In genomic region chr7:22413211-22413610, GRCh38 we compare ENCODE assay signal across 25 cellular contexts.
"Had no signal": no experiment of that assay in that cellular context is flagged by ENCODE, and none has a peak within 500 bp of the region (broad histone marks: within the 10 kb centered on the region; RNA-seq: fewer than 3 reads in every experiment).

No MANE protein-coding gene starts in this region.

- H3K27me3 ChIP-seq: colonic mucosa, esophagus squamous epithelium, gastrocnemius medialis, heart right ventricle, left lung had no signal

- DNase-seq: colonic mucosa; cortex of kidney; effector CD8-positive, alpha-beta T cell; effector memory CD8-positive, alpha-beta T cell; endodermal cell; erythroblast; esophagus squamous epithelium; foreskin fibroblast; foreskin melanocyte; gastrocnemius medialis; glutamatergic neuron; head of caudate nucleus; heart right ventricle; hippocampal formation; left cardiac atrium; left lung; left ventricle myocardium superior; lower lobe of right lung; mesenchymal stem cell; naive thymus-derived CD4-positive, alpha-beta T cell had no signal

- H3K4me3 ChIP-seq: colonic mucosa, esophagus squamous epithelium, gastrocnemius medialis, heart right ventricle, left lung, lower lobe of right lung had no signal

- H3K36me3 ChIP-seq: colonic mucosa, esophagus squamous epithelium, gastrocnemius medialis, heart right ventricle, left lung, lower lobe of right lung had no signal

- H3K27ac ChIP-seq: colonic mucosa, epithelial cell of prostate, esophagus squamous epithelium, gastrocnemius medialis, heart right ventricle, left lung, lower lobe of right lung had no signal

- ATAC-seq: effector memory CD8-positive, alpha-beta T cell; esophagus mucosa; gastrocnemius medialis; heart right ventricle; left cardiac atrium; left lung; left ventricle myocardium superior; lower lobe of right lung; naive thymus-derived CD4-positive, alpha-beta T cell had no signal

- H3K9me3 ChIP-seq: colonic mucosa, esophagus squamous epithelium, gastrocnemius medialis, heart right ventricle, left lung, lower lobe of right lung had no signal

- FAIRE-seq: endometrium, islet of Langerhans, keratinocyte had no signal
